2 cellular contexts compared by ENCODE assay signal in genomic region chrX:71870337-71871098, GRCh38.
A peak's percentile ranks its signal among the peaks of the same experiment; 100 is the strongest.
TF ChIP-seq lines count a peak whose summit lies in the region.

No MANE protein-coding gene starts in this region.

TF ChIP-seq in IMR-90, 13 proteins besides CTCF, POLR2A, EP300 and RAD21 (continued from another document):
- TF ChIP-seq RFX5 (IDR thresholded peaks at IDR 0.05; ENCODE audit: low read depth, low read length), result no peak
- no peak for TF ChIP-seq ELK1 (IDR thresholded peaks at IDR 0.05; ENCODE audit: borderline replicate concordance, low read depth, low read length)
- TF ChIP-seq CEBPB (IDR thresholded peaks at IDR 0.05; ENCODE audit: low read depth, low read length), result no peak
- TF ChIP-seq MAFK (IDR thresholded peaks at IDR 0.05; ENCODE audit: low read depth, low read length), result no peak
- no peak for TF ChIP-seq CHD1 (IDR thresholded peaks at IDR 0.05; ENCODE audit: low read depth, low read length)
- TF ChIP-seq BHLHE40 (IDR thresholded peaks at IDR 0.05; ENCODE audit: low read depth, low read length), result no peak
- no peak for TF ChIP-seq USF2 (IDR thresholded peaks at IDR 0.05; ENCODE audit: low read depth, low read length)
- TF ChIP-seq RCOR1 (IDR thresholded peaks at IDR 0.05; ENCODE audit: insufficient replicate concordance, low read length), result no peak
- TF ChIP-seq SMC3 (IDR thresholded peaks at IDR 0.05; ENCODE audit: low read depth, low read length), result no peak

TF ChIP-seq in HepG2, 621 proteins besides CTCF, POLR2A, EP300 and RAD21 (continued from another document):
- no peak for TF ChIP-seq ZNF790 (CRISPR knock-in tag; IDR thresholded peaks at IDR 0.05; ENCODE audit: borderline replicate concordance)
- TF ChIP-seq SALL1 (CRISPR knock-in tag; IDR thresholded peaks at IDR 0.05), result no peak
- no peak for TF ChIP-seq SRSF4 (IDR thresholded peaks at IDR 0.05; ENCODE audit: low read depth, low read length, poor library complexity, severe bottlenecking)
- TF ChIP-seq FOXC1 (CRISPR knock-in tag; IDR thresholded peaks at IDR 0.05; ENCODE audit: borderline replicate concordance), result no peak
- peak; percentile 39 for TF ChIP-seq STAG1 (CRISPR knock-in tag; IDR thresholded peaks at IDR 0.05)
- TF ChIP-seq ZNF18 (CRISPR knock-in tag; IDR thresholded peaks at IDR 0.05; ENCODE audit: insufficient replicate concordance), result no peak
- TF ChIP-seq ZNF501 (CRISPR knock-in tag; IDR thresholded peaks at IDR 0.05), result no peak
